In the genomic region with DNA sequence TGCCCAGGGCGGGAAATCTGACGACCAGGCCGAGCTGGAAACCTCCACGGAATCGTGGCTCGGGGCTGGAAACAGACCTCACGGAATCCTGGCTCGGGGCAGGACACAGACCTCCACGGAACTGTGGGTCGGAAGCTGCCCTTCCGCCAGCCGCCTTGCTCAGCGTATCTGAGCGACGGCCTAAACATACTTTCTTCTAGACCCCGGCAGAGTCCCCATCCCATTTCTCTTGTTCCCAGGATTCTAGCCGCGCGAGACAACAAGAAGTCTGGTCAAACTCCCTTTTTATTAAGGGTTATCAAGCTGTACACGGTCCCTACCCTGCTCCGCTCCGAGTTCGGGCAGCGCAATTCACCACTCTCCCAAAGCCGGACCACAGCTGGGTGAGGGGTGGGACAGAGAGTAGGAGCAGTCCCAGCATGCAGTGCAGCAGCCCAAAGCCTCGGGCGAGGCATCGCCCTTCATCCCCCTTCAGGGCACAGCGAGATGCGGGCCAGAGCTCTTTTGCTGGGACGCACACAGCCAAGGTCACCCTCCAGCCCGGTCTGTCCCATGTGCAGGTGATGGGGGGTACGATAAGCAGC, we compare ENCODE assay signal across 8 cellular contexts. TPM values are rescaled to one million over a fixed set of nuclear protein-coding genes. Genes with fewer than 3 reads are reported as not detected.
DNase-seq lines count a peak whose midpoint lies in the region; ATAC-seq and TF ChIP-seq lines count a peak whose summit lies in the region.

No MANE protein-coding gene starts in this region.

- CTCF ChIA-PET in naive thymus-derived CD4-positive, alpha-beta T cell (lab: Charles Lee): interaction anchor here (1.3 kb wide), 1 partner anchor 60 kb away, joined by 4 read pairs; no protein-coding TSS in a partner anchor

- H3K27me3 ChIP-seq in naive thymus-derived CD4-positive, alpha-beta T cell (ENCODE audit: control insufficient read depth in 2 of 2, insufficient read depth in 2 of 2, low read length in 2 of 2): no peaks in the 10 kb centered on the region

- peak overlapping the region; percentile 94 for H3K27ac Mint-ChIP-seq in dendritic cell treated with granulocyte-macrophage colony-stimulating factor and Interleukin-4, amounts not matched to agents 40 ng/mL and 50 ng/mL, for 4 days
- peak overlapping the region in 7 of 9 donors; percentile 23 to 86 (median 68) for H3K27ac Mint-ChIP-seq in naive thymus-derived CD4-positive, alpha-beta T cell

- no peak for ATAC-seq in naive thymus-derived CD4-positive, alpha-beta T cell
- no peak for ATAC-seq in GM18867 (IDR thresholded peaks at IDR 0.05; ENCODE audit: unreplicated experiment)
- no peak for ATAC-seq in GM19463 (IDR thresholded peaks at IDR 0.05; ENCODE audit: unreplicated experiment)

- no peak for TF ChIP-seq CTCF in AG09309 (IDR thresholded peaks at IDR 0.05; ENCODE audit: control insufficient read depth, insufficient read depth, low read depth, low read length, missing control alignments)

- H3K36me3 ChIP-seq in naive thymus-derived CD4-positive, alpha-beta T cell (ENCODE audit: control insufficient read depth in 2 of 3, insufficient read depth in 3 of 3, low read length in 3 of 3): peaks cover 14 to 56% (median 25%) of the 10 kb centered on the region in 3 experiments

- no peaks in the 10 kb centered on the region for H3K9me3 ChIP-seq in naive thymus-derived CD4-positive, alpha-beta T cell (ENCODE audit: control insufficient read depth in 2 of 3, low read length in 3 of 3)

- H3K9me3 Mint-ChIP-seq in dendritic cell treated with granulocyte-macrophage colony-stimulating factor and Interleukin-4, amounts not matched to agents 40 ng/mL and 50 ng/mL, for 4 days: no peaks in the 10 kb centered on the region
- H3K9me3 Mint-ChIP-seq in naive thymus-derived CD4-positive, alpha-beta T cell: no peaks in the 10 kb centered on the region

- TF ChIP-seq RAD21 in Ishikawa (IDR thresholded peaks at IDR 0.05; ENCODE audit: low read depth): no peak

- intact Hi-C loops in dendritic cell treated with granulocyte-macrophage colony-stimulating factor and Interleukin-4, amounts not matched to agents 40 ng/mL and 50 ng/mL, for 4 days (cut with micrococcal nuclease): loop anchor here (2.0 to 5.0 kb wide), 2 partner anchors 33 to 58 kb away; partner anchors contain the start of genes NHEJ1, TUBA4A and TUBA4B
- intact Hi-C loops in naive thymus-derived CD4-positive, alpha-beta T cell (cut with micrococcal nuclease): loop anchor here (1.0 to 2.0 kb wide), 7 partner anchors 10 to 76 kb away; partner anchors contain the start of genes DNAJB2 (in 2 of the 2), ANKZF1 (in 1 of the 2), ATG9A (in 1 of the 2) and NHEJ1 (in 1 of the 2)

- TF ChIP-seq EP300 in Ishikawa (IDR thresholded peaks at IDR 0.05; ENCODE audit: borderline replicate concordance): no peak

- H3K4me1 Mint-ChIP-seq in dendritic cell treated with granulocyte-macrophage colony-stimulating factor and Interleukin-4, amounts not matched to agents 40 ng/mL and 50 ng/mL, for 4 days (ENCODE audit: low read depth): peaks cover 56% of the 10 kb centered on the region
- H3K4me1 Mint-ChIP-seq in naive thymus-derived CD4-positive, alpha-beta T cell: peaks cover 0 to 29% (median 24%) of the 10 kb centered on the region in 7 donors

- peaks cover 74% of the 10 kb centered on the region for H3K36me3 Mint-ChIP-seq in dendritic cell treated with granulocyte-macrophage colony-stimulating factor and Interleukin-4, amounts not matched to agents 40 ng/mL and 50 ng/mL, for 4 days (ENCODE audit: low read depth)
- H3K36me3 Mint-ChIP-seq in naive thymus-derived CD4-positive, alpha-beta T cell: peaks cover 8 to 26% (median 13%) of the 10 kb centered on the region in 5 donors

- peak overlapping the region; percentile 74 for H3K4me3 Mint-ChIP-seq in dendritic cell treated with granulocyte-macrophage colony-stimulating factor and Interleukin-4, amounts not matched to agents 40 ng/mL and 50 ng/mL, for 4 days
- peak overlapping the region; percentile 72 to 89 (median 82) for H3K4me3 Mint-ChIP-seq in naive thymus-derived CD4-positive, alpha-beta T cell

- peak overlapping the region; percentile 53 for H3K4me3 ChIP-seq in AG09309 (ENCODE audit: control insufficient read depth, low read depth, low read length)
- peak overlapping the region; percentile 60 for H3K4me3 ChIP-seq in naive thymus-derived CD4-positive, alpha-beta T cell (ENCODE audit: low read length)

- POLR2A ChIA-PET in naive thymus-derived CD4-positive, alpha-beta T cell (lab: Charles Lee): interaction anchor here (0.7 to 5.0 kb wide), 16 partner anchors 10 to 168 kb away, joined by 3 to 49 read pairs (median 6); partner anchors contain the start of genes ANKZF1, ATG9A, CNPPD1 and DNAJB2

- H3K27me3 Mint-ChIP-seq in dendritic cell treated with granulocyte-macrophage colony-stimulating factor and Interleukin-4, amounts not matched to agents 40 ng/mL and 50 ng/mL, for 4 days: peaks cover 43% of the 10 kb centered on the region
- H3K27me3 Mint-ChIP-seq in naive thymus-derived CD4-positive, alpha-beta T cell: no peaks in the 10 kb centered on the region

- peaks cover 13 to 14% of the 10 kb centered on the region in 2 donors for H3K4me1 ChIP-seq in naive thymus-derived CD4-positive, alpha-beta T cell (ENCODE audit: control insufficient read depth in 2 of 2, insufficient read depth in 2 of 2, low read length in 2 of 2)

- DNase-seq in AG09309 (ENCODE audit: low read depth) (no peak), SW480 (ENCODE audit: low spot score) (no peak), NCI-H2107 (lab: John Stamatoyannopoulos, UW) (no peak)
- DNase-seq in naive thymus-derived CD4-positive, alpha-beta T cell: no peak

- peak overlapping the region; percentile 65 for H3K27ac ChIP-seq in naive thymus-derived CD4-positive, alpha-beta T cell (ENCODE audit: low read depth, low read length)

TF ChIP-seq in Ishikawa, 13 proteins besides CTCF, POLR2A, EP300 and RAD21:
- TF ChIP-seq NFIC (IDR thresholded peaks at IDR 0.05) (no peak), FOXM1 (IDR thresholded peaks at IDR 0.05; ENCODE audit: borderline replicate concordance, low read depth) (no peak), YY1 (IDR thresholded peaks at IDR 0.05; ENCODE audit: low read depth) (no peak), EGR1 (IDR thresholded peaks at IDR 0.05) (no peak), TCF12 (IDR thresholded peaks at IDR 0.05; ENCODE audit: low read depth) (no peak), REST (IDR thresholded peaks at IDR 0.05; ENCODE audit: low read depth) (no peak), TEAD4 (IDR thresholded peaks at IDR 0.05) (no peak), CEBPB (IDR thresholded peaks at IDR 0.05) (no peak), USF1 (IDR thresholded peaks at IDR 0.05) (peak; percentile 99; the same call in 1 of the 2 replicates), TAF1 (IDR thresholded peaks at IDR 0.05; ENCODE audit: low read depth) (no peak; the same call in 1 of the 2 replicates), ZBTB7A (IDR thresholded peaks at IDR 0.05; ENCODE audit: low read depth) (no peak), CREB1 (IDR thresholded peaks at IDR 0.05; ENCODE audit: low read depth) (no peak), MAX (IDR thresholded peaks at IDR 0.05) (peak; percentile 99)

RNA-seq across cellular contexts. Expression of gene ABCB6, which starts 0.4 kb away (rescaled TPM):
- total RNA-seq in naive thymus-derived CD4-positive, alpha-beta T cell: 10 to 100 TPM in 2 of 5 experiments, 1 to 10 TPM in 3; 4.1 to 30.2 (median 8.3) TPM
- 1 to 10 TPM in 1 of 2 donors, under 1 TPM in 1; 0.66 to 3.2 TPM for polyA plus RNA-seq in naive thymus-derived CD4-positive, alpha-beta T cell

RNA-seq across cellular contexts. Expression of gene ATG9A, which starts 10.2 kb away (rescaled TPM):
- total RNA-seq in naive thymus-derived CD4-positive, alpha-beta T cell: 10 to 100 TPM; 52.6 to 66.0 (median 60.9) TPM
- 10 to 100 TPM; 14.0 to 40.0 TPM for polyA plus RNA-seq in naive thymus-derived CD4-positive, alpha-beta T cell

RNA-seq across cellular contexts. Expression of gene ANKZF1, which starts 10.4 kb away (rescaled TPM):
- 100 to 1,000 TPM; 117 to 287 (median 169) TPM for total RNA-seq in naive thymus-derived CD4-positive, alpha-beta T cell
- polyA plus RNA-seq in naive thymus-derived CD4-positive, alpha-beta T cell: 10 to 100 TPM; 29.7 to 61.4 TPM

RNA-seq across cellular contexts. Expression of gene ZFAND2B, which starts 12.6 kb away (rescaled TPM):
- total RNA-seq in naive thymus-derived CD4-positive, alpha-beta T cell: 10 to 100 TPM; 50.1 to 79.5 (median 71.3) TPM
- polyA plus RNA-seq in naive thymus-derived CD4-positive, alpha-beta T cell: 10 to 100 TPM; 72.4 to 90.7 TPM

RNA-seq across cellular contexts. Expression of gene GLB1L, which starts 26.0 kb away (rescaled TPM):
- total RNA-seq in naive thymus-derived CD4-positive, alpha-beta T cell: 1 to 10 TPM; 1.9 to 4.5 (median 2.7) TPM
- 1 to 10 TPM; 1.6 to 2.1 TPM for polyA plus RNA-seq in naive thymus-derived CD4-positive, alpha-beta T cell
